Comparison of ENCODE assay signal across 3 cellular contexts in genomic region chr7:3039787-3040186, GRCh38.
TF ChIP-seq lines count a peak whose summit lies in the region.

No MANE protein-coding gene starts in this region.

TF ChIP-seq in SK-N-SH, 30 proteins besides CTCF, POLR2A, EP300 and RAD21:
- no peak for TF ChIP-seq REST (IDR thresholded peaks at IDR 0.05; ENCODE audit: low read depth, low read length)
- TF ChIP-seq FOSL2 (IDR thresholded peaks at IDR 0.05; ENCODE audit: borderline replicate concordance, low read depth) = no peak
- no peak for TF ChIP-seq SMC3 (IDR thresholded peaks at IDR 0.05; ENCODE audit: low read depth, low read length)
- TF ChIP-seq GABPA (IDR thresholded peaks at IDR 0.05; ENCODE audit: low read depth) = no peak
- TF ChIP-seq TAF1 (IDR thresholded peaks at IDR 0.05; ENCODE audit: borderline replicate concordance, low read depth, low read length) = no peak
- no peak for TF ChIP-seq CHD2 (IDR thresholded peaks at IDR 0.05; ENCODE audit: low read length, partially characterized antibody)
- TF ChIP-seq FOXJ3 (CRISPR knock-in tag; IDR thresholded peaks at IDR 0.05) = no peak
- no peak for TF ChIP-seq SIN3A (IDR thresholded peaks at IDR 0.05; ENCODE audit: borderline replicate concordance, low read depth, low read length)
- TF ChIP-seq, protein P1, sequence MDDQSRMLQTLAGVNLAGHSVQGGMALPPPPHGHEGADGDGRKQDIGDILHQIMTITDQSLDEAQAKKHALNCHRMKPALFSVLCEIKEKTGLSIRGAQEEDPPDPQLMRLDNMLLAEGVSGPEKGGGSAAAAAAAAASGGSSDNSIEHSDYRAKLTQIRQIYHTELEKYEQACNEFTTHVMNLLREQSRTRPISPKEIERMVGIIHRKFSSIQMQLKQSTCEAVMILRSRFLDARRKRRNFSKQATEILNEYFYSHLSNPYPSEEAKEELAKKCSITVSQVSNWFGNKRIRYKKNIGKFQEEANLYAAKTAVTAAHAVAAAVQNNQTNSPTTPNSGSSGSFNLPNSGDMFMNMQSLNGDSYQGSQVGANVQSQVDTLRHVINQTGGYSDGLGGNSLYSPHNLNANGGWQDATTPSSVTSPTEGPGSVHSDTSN (IDR thresholded peaks at IDR 0.05) = no peak

TF ChIP-seq in SK-N-SH treated with all-trans-retinoic acid at 6 μM for 48 hours, 23 proteins besides CTCF, POLR2A, EP300 and RAD21:
- TF ChIP-seq ZNF565 (CRISPR knock-in tag; conservative IDR thresholded peaks at IDR 0.05; ENCODE audit: low read depth) (no peak), ZFP30 (CRISPR knock-in tag; IDR thresholded peaks at IDR 0.05) (no peak), CSDC2 (CRISPR knock-in tag; IDR thresholded peaks at IDR 0.05) (no peak), CSRNP3 (CRISPR knock-in tag; IDR thresholded peaks at IDR 0.05) (no peak), OSR1 (CRISPR knock-in tag; IDR thresholded peaks at IDR 0.05) (no peak), ARNTL (CRISPR knock-in tag; IDR thresholded peaks at IDR 0.05; ENCODE audit: borderline replicate concordance, low read depth) (no peak), SNAI2 (CRISPR knock-in tag; IDR thresholded peaks at IDR 0.05) (no peak), TOX (CRISPR knock-in tag; IDR thresholded peaks at IDR 0.05; ENCODE audit: borderline replicate concordance) (no peak), RARB (CRISPR knock-in tag; IDR thresholded peaks at IDR 0.05) (no peak), TSHZ2 (CRISPR knock-in tag; IDR thresholded peaks at IDR 0.05) (no peak), PPARA (CRISPR knock-in tag; IDR thresholded peaks at IDR 0.05; ENCODE audit: borderline replicate concordance) (no peak), ZFP3 (CRISPR knock-in tag; IDR thresholded peaks at IDR 0.05) (no peak)

TF ChIP-seq in GM23338, 12 proteins besides CTCF, POLR2A, EP300 and RAD21:
- TF ChIP-seq NANOG (IDR thresholded peaks at IDR 0.05; ENCODE audit: borderline replicate concordance) = no peak
- TF ChIP-seq EZH2phosphoT487 (IDR thresholded peaks at IDR 0.05; ENCODE audit: unreplicated experiment) = no peak
- TF ChIP-seq, protein P2, sequence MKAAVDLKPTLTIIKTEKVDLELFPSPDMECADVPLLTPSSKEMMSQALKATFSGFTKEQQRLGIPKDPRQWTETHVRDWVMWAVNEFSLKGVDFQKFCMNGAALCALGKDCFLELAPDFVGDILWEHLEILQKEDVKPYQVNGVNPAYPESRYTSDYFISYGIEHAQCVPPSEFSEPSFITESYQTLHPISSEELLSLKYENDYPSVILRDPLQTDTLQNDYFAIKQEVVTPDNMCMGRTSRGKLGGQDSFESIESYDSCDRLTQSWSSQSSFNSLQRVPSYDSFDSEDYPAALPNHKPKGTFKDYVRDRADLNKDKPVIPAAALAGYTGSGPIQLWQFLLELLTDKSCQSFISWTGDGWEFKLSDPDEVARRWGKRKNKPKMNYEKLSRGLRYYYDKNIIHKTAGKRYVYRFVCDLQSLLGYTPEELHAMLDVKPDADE (IDR thresholded peaks at IDR 0.05) = no peak
- no peak for TF ChIP-seq POLR2AphosphoS5 (IDR thresholded peaks at IDR 0.05; ENCODE audit: low read depth)
- no peak for TF ChIP-seq REST (IDR thresholded peaks at IDR 0.05; ENCODE audit: unreplicated experiment)
- TF ChIP-seq CREB1 (CRISPR knock-in tag; IDR thresholded peaks at IDR 0.05; ENCODE audit: low read depth) = no peak
- no peak for TF ChIP-seq JUNB (IDR thresholded peaks at IDR 0.05; ENCODE audit: unreplicated experiment)
- no peak for TF ChIP-seq EZH2 (IDR thresholded peaks at IDR 0.05; ENCODE audit: low read depth, unreplicated experiment)
- no peak for TF ChIP-seq STAT1 (IDR thresholded peaks at IDR 0.05; ENCODE audit: unreplicated experiment)
- no peak for TF ChIP-seq ZNF331 (CRISPR knock-in tag; IDR thresholded peaks at IDR 0.05; ENCODE audit: low read depth)
- TF ChIP-seq, protein P3, sequence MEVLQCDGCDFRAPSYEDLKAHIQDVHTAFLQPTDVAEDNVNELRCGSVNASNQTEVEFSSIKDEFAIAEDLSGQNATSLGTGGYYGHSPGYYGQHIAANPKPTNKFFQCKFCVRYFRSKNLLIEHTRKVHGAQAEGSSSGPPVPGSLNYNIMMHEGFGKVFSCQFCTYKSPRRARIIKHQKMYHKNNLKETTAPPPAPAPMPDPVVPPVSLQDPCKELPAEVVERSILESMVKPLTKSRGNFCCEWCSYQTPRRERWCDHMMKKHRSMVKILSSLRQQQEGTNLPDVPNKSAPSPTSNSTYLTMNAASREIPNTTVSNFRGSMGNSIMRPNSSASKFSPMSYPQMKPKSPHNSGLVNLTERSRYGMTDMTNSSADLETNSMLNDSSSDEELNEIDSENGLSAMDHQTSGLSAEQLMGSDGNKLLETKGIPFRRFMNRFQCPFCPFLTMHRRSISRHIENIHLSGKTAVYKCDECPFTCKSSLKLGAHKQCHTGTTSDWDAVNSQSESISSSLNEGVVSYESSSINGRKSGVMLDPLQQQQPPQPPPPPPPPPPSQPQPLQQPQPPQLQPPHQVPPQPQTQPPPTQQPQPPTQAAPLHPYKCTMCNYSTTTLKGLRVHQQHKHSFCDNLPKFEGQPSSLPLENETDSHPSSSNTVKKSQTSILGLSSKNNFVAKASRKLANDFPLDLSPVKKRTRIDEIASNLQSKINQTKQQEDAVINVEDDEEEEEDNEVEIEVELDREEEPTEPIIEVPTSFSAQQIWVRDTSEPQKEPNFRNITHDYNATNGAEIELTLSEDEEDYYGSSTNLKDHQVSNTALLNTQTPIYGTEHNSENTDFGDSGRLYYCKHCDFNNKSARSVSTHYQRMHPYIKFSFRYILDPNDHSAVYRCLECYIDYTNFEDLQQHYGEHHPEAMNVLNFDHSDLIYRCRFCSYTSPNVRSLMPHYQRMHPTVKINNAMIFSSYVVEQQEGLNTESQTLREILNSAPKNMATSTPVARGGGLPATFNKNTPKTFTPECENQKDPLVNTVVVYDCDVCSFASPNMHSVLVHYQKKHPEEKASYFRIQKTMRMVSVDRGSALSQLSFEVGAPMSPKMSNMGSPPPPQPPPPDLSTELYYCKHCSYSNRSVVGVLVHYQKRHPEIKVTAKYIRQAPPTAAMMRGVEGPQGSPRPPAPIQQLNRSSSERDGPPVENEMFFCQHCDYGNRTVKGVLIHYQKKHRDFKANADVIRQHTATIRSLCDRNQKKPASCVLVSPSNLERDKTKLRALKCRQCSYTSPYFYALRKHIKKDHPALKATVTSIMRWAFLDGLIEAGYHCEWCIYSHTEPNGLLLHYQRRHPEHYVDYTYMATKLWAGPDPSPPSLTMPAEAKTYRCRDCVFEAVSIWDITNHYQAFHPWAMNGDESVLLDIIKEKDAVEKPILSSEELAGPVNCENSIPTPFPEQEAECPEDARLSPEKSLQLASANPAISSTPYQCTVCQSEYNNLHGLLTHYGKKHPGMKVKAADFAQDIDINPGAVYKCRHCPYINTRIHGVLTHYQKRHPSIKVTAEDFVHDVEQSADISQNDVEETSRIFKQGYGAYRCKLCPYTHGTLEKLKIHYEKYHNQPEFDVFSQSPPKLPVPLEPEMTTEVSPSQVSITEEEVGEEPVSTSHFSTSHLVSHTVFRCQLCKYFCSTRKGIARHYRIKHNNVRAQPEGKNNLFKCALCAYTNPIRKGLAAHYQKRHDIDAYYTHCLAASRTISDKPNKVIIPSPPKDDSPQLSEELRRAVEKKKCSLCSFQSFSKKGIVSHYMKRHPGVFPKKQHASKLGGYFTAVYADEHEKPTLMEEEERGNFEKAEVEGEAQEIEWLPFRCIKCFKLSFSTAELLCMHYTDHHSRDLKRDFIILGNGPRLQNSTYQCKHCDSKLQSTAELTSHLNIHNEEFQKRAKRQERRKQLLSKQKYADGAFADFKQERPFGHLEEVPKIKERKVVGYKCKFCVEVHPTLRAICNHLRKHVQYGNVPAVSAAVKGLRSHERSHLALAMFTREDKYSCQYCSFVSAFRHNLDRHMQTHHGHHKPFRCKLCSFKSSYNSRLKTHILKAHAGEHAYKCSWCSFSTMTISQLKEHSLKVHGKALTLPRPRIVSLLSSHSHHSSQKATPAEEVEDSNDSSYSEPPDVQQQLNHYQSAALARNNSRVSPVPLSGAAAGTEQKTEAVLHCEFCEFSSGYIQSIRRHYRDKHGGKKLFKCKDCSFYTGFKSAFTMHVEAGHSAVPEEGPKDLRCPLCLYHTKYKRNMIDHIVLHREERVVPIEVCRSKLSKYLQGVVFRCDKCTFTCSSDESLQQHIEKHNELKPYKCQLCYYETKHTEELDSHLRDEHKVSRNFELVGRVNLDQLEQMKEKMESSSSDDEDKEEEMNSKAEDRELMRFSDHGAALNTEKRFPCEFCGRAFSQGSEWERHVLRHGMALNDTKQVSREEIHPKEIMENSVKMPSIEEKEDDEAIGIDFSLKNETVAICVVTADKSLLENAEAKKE (CRISPR knock-in tag; IDR thresholded peaks at IDR 0.05) = no peak
- TF ChIP-seq ZNF114 (CRISPR knock-in tag; IDR thresholded peaks at IDR 0.05) = no peak
